In the genomic region with DNA sequence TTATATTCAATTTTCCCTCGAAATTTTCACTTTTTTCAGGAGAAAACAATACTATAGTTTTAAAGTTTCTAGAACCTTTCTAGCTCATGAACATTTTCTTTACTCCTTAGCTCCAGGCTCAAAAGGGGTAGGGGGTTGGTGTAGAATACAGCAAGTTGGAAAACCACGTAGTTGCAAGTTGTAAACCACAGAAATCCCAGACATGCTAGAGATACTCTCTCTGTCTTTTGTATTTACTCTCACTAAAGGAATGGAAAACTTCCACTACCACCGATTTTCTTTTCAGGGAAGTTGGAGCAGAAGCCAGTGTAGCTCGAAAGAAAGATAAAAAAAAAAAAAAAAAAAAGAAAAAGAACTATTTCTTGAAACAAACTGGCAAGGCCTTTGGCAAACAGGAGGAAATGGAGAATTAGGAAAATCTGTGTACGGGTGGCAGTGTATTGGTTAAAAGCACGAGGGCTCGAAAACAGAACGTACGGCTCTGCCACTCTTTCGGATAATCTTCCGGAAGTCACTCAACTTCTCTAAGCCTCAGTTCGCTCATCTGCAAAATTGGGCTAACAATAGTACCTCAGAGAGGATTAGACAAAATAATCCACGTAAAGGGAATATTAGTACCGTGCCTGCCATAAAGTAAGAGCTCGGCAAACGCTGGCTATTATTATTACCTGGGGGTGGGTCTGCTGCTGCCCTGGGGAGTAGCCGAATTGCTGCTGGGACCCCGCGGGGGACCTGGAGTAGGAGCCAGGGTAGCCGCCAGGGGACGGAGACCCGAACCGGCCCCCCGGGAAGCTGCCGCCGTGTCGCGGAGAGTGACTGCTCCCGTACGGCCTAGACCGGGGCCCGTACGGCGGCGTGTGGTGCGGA, we compare ENCODE assay signal across 8 cellular contexts. TPM values are rescaled to one million over a fixed set of nuclear protein-coding genes. Genes with fewer than 3 reads are reported as not detected.
A peak's percentile ranks its signal among the peaks of the same experiment; 100 is the strongest.
DNase-seq lines count a peak whose midpoint lies in the region; ATAC-seq and TF ChIP-seq lines count a peak whose summit lies in the region.

No MANE protein-coding gene starts in this region.

- H3K36me3 ChIP-seq in PC-3 (ENCODE audit: low read depth, low read length) (peaks cover 5% of the 10 kb centered on the region; the same call in 1 of the 2 replicates), aorta (ENCODE audit: control insufficient read depth in 1 of 2, insufficient read depth in 2 of 2, low read length in 1 of 2) (no peaks in the 10 kb centered on the region)

- 1% methylated on average over 36 of the region's 36 CpGs for WGBS in aorta, 2 donors

- peaks cover 55% of the 10 kb centered on the region for H3K79me2 ChIP-seq in PC-3 (ENCODE audit: low read length)

- CTCF ChIA-PET in activated naive CD4-positive, alpha-beta T cell treated with anti-CD3 and anti-CD28 coated beads, Interleukin-2, amount 10 ng/mL, durations not matched to agents 7 days and 5 days (lab: Charles Lee) = interaction anchor here (0.8 to 1.8 kb wide), 4 partner anchors 9 to 238 kb away, joined by 3 to 6 read pairs (median 4); no protein-coding TSS in a partner anchor
- CTCF ChIA-PET in PC-3 (lab: Charles Lee) = interaction anchor here (0.5 kb wide), 1 partner anchor 12 kb away, joined by 8 read pairs; no protein-coding TSS in a partner anchor

- H3K9me2 ChIP-seq in PC-3 (replicated peaks; ENCODE audit: low read length) = no peaks in the 10 kb centered on the region

- H3K27me3 ChIP-seq in PC-3 (ENCODE audit: low read length) (no peaks in the 10 kb centered on the region), aorta (ENCODE audit: control insufficient read depth in 1 of 2, insufficient read depth in 2 of 2, low read length in 1 of 2) (no peaks in the 10 kb centered on the region)

- H3K27ac Mint-ChIP-seq in activated naive CD4-positive, alpha-beta T cell treated with anti-CD3 and anti-CD28 coated beads, Interleukin-2, amount 10 ng/mL, durations not matched to agents 7 days and 5 days = peak overlapping the region; percentile 95

- peaks cover 21% of the 10 kb centered on the region for H3K27me3 Mint-ChIP-seq in activated naive CD4-positive, alpha-beta T cell treated with anti-CD3 and anti-CD28 coated beads, Interleukin-2, amount 10 ng/mL, durations not matched to agents 7 days and 5 days

- no peaks in the 10 kb centered on the region for H3K9me3 ChIP-seq in PC-3 (ENCODE audit: low read length)
- no peaks in the 10 kb centered on the region for H3K9me3 ChIP-seq in aorta (ENCODE audit: control insufficient read depth, low read length)

- H3K9ac ChIP-seq in PC-3 (ENCODE audit: low read length) = peak overlapping the region; percentile 95

- POLR2A ChIA-PET in PC-3 (lab: Charles Lee; ENCODE audit: unreplicated experiment) = no interaction called here

- H3K36me3 Mint-ChIP-seq in activated naive CD4-positive, alpha-beta T cell treated with anti-CD3 and anti-CD28 coated beads, Interleukin-2, amount 10 ng/mL, durations not matched to agents 7 days and 5 days = peaks cover 11% of the 10 kb centered on the region

- peak; percentile 28 for DNase-seq in activated naive CD4-positive, alpha-beta T cell treated with anti-CD3 and anti-CD28 coated beads, Interleukin-2, amount 10 ng/mL, durations not matched to agents 7 days and 5 days
- DNase-seq in activated naive CD4-positive, alpha-beta T cell treated with anti-CD3 and anti-CD28 coated beads, Interleukin-2, amount 50 U/mL, for 16 hours = no peak
- DNase-seq in PC-3 (peak; percentile 17), dermis microvascular lymphatic vessel endothelial cell (ENCODE audit: low read depth in 2 of 2) (peak; percentile 12 to 29), lung microvascular endothelial cell (ENCODE audit: low read depth in 2 of 2) (peak; percentile 19 to 37), aorta (no peak), NCI-H1048 (lab: John Stamatoyannopoulos, UW) (no peak)

- H3K4me1 ChIP-seq in PC-3 (ENCODE audit: insufficient read depth, low read length) (peaks cover 12% of the 10 kb centered on the region), aorta (ENCODE audit: control insufficient read depth in 1 of 2, insufficient read depth in 2 of 2, low read length in 2 of 2) (no peaks in the 10 kb centered on the region)

- peak overlapping the region; percentile 92 for H3K4me3 Mint-ChIP-seq in activated naive CD4-positive, alpha-beta T cell treated with anti-CD3 and anti-CD28 coated beads, Interleukin-2, amount 10 ng/mL, durations not matched to agents 7 days and 5 days

- peak overlapping the region; percentile 96 for H3K4me3 ChIP-seq in PC-3 (ENCODE audit: low read length)
- peak overlapping the region; percentile 88 to 89 for H3K4me3 ChIP-seq in aorta (ENCODE audit: low read length in 2 of 2)

- no peaks in the 10 kb centered on the region for H3F3A ChIP-seq in PC-3 (ENCODE audit: low read length, unreplicated experiment)

- TF ChIP-seq CTCF in PC-3 (conservative IDR thresholded peaks at IDR 0.05; ENCODE audit: low read depth, low read length) = no peak

- peaks cover 16% of the 10 kb centered on the region for H4K20me1 ChIP-seq in PC-3 (ENCODE audit: low read length)

- ATAC-seq in HG02852 (IDR thresholded peaks at IDR 0.05; ENCODE audit: unreplicated experiment) (peak; percentile 49), PC-3 (peak; percentile 54), aorta (ENCODE audit: low FRiP score) (peak; percentile 81)

- H3K4me2 ChIP-seq in PC-3 (ENCODE audit: low read length) = peak overlapping the region; percentile 95

- peaks cover 25% of the 10 kb centered on the region for H3K4me1 Mint-ChIP-seq in activated naive CD4-positive, alpha-beta T cell treated with anti-CD3 and anti-CD28 coated beads, Interleukin-2, amount 10 ng/mL, durations not matched to agents 7 days and 5 days

- H3K9me3 Mint-ChIP-seq in activated naive CD4-positive, alpha-beta T cell treated with anti-CD3 and anti-CD28 coated beads, Interleukin-2, amount 10 ng/mL, durations not matched to agents 7 days and 5 days = no peaks in the 10 kb centered on the region

- H3K27ac ChIP-seq in PC-3 (ENCODE audit: low read length) = peak overlapping the region; percentile 68
- H3K27ac ChIP-seq in aorta (ENCODE audit: low read depth in 1 of 2, low read length in 2 of 2) = peak overlapping the region; percentile 30 to 36

- H2AFZ ChIP-seq in PC-3 (ENCODE audit: low read length) = peak overlapping the region; percentile 94

- BruUV-seq in PC-3 (replicated peaks; lab: Mats Ljungman, UMichigan) = TSS peak; percentile 56

- intact Hi-C loops in PC-3 (cut with micrococcal nuclease) = loop anchor here (2.0 kb wide), 1 partner anchor 185 kb away; no protein-coding TSS in a partner anchor
- intact Hi-C loops in aorta (cut with DNase I) = loop anchor here in 1 of 2 donors (10.0 kb wide), 1 partner anchor 179 kb away; the partner anchor contains the start of gene CDK13

RNA-seq across cellular contexts. Expression of gene MPLKIP, which starts 0.6 kb away (rescaled TPM):
- total RNA-seq in PC-3 (2014; rRNA removed) (32.2 and 48.7 TPM in 2 replicates), dermis microvascular lymphatic vessel endothelial cell (17.7 and 21.3 TPM in 2 replicates), lung microvascular endothelial cell (17.2 and 25.8 TPM in 2 replicates), aorta (10 to 100 TPM; 17.8 to 25.8 TPM)
- polyA plus RNA-seq in aorta = 10 to 100 TPM; 28.7 to 34.7 TPM

RNA-seq across cellular contexts. Expression of gene SUGCT, which starts 1.0 kb away (rescaled TPM):
- total RNA-seq in PC-3 (2014; rRNA removed) (1.7 and 2.9 TPM in 2 replicates), dermis microvascular lymphatic vessel endothelial cell (1.0 and 1.1 TPM in 2 replicates), lung microvascular endothelial cell (0.79 and 0.87 TPM in 2 replicates), aorta (10 to 100 TPM; 37.9 to 47.1 TPM)
- polyA plus RNA-seq in aorta = 100 to 1,000 TPM in 1 of 2 donors, 10 to 100 TPM in 1; 59.3 to 152 TPM

Comparison
In these comparisons a context has a peak if more than half of its experiments do, and no peak if none do; other contexts are left out.
1. DNase-seq: peak in activated naive CD4-positive, alpha-beta T cell treated with anti-CD3 and anti-CD28 coated beads, Interleukin-2, amount 10 ng/mL, durations not matched to agents 7 days and 5 days (single experiment), PC-3 (single experiment), dermis microvascular lymphatic vessel endothelial cell (2 of 2) and lung microvascular endothelial cell (2 of 2); none in activated naive CD4-positive, alpha-beta T cell treated with anti-CD3 and anti-CD28 coated beads, Interleukin-2, amount 50 U/mL, for 16 hours (single experiment), aorta (0 of 2) and NCI-H1048 (single experiment).
2. RNA of gene SUGCT, which starts 1.0 kb away (total RNA-seq): 37.9 to 47.1 TPM in aorta; 1.7 to 2.9 TPM in PC-3, 1.0 to 1.1 TPM in dermis microvascular lymphatic vessel endothelial cell and 0.79 to 0.87 TPM in lung microvascular endothelial cell; every median in the first group is over 10 times any median in the second.
3. Peak in every context shown above with its lines, with median percentiles within 50 percentile points of each other: ATAC-seq.